In the genomic region with DNA sequence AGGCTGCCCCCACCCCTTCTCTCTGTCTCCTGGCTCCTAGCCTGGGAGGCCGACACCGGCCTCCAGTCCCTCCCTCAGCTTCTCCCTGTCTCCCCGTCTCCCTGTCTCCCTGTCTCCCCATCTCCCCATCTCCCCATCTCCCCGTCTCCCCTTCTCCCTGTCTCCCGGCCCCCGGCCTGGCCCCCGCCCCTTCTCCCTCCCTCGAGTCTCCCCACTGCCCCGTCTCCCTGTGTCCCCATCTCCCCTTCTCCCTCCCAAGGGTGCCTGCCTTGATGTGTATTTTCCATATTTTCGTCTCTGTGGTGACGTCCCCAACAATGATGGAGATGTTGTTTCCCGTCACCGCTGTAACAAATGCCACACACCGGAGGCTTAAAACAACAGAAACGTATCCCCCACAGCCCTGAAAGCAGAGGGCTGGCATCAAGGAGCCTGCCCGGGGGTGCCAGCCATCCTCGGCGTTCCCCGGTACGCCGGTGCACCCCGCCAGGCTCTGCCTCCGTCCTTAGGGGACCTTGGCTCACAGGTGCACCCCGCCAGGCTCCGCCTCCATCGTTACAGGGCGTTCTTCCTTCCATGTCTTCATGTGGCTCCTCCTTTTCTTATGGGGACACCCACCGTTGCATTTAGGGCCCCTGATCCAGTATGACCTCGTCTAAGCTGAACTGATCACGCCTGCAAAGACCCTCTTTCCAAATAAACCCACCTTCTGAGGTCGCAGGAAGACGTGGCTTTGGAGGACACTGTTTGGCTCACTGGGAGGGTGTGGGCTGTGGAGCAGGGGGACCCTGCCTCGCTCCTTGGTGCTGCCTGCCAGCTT, we compare ENCODE assay signal across 11 cellular contexts.
DNase-seq lines count a peak whose midpoint lies in the region; ATAC-seq, FAIRE-seq and TF ChIP-seq lines count a peak whose summit lies in the region.
"Had no signal": no experiment of that assay in that cellular context is flagged by ENCODE, and none has a peak within 500 bp of the region (broad histone marks: within the 10 kb centered on the region; RNA-seq: fewer than 3 reads in every experiment).

No MANE protein-coding gene starts in this region.

- H3K27me3 ChIP-seq in breast epithelium, result no peaks in the 10 kb centered on the region
- no peaks in the 10 kb centered on the region for H3K27me3 ChIP-seq in CD4-positive, alpha-beta T cell (ENCODE audit: control insufficient read depth, insufficient read depth, low read length)
- no peaks in the 10 kb centered on the region for H3K27me3 ChIP-seq in naive thymus-derived CD4-positive, alpha-beta T cell (ENCODE audit: control insufficient read depth in 2 of 2, insufficient read depth in 2 of 2, low read length in 2 of 2)
- no peaks in the 10 kb centered on the region for H3K27me3 ChIP-seq in small intestine (ENCODE audit: control insufficient read depth in 2 of 2, insufficient read depth in 2 of 2, low read length in 2 of 2)
- no peaks in the 10 kb centered on the region for H3K27me3 ChIP-seq in trophoblast cell (ENCODE audit: insufficient read depth, low read length)
- H3K27me3 ChIP-seq in H7 (ENCODE audit: control insufficient read depth, insufficient read depth, low read length), result no peaks in the 10 kb centered on the region

- no peaks in the 10 kb centered on the region for H3K27me3 Mint-ChIP-seq in MCF 10A (ENCODE audit: insufficient read depth, unreplicated experiment)
- H3K27me3 Mint-ChIP-seq in CD4-positive, alpha-beta T cell, result no peaks in the 10 kb centered on the region
- H3K27me3 Mint-ChIP-seq in naive thymus-derived CD4-positive, alpha-beta T cell, result no peaks in the 10 kb centered on the region
- H3K27me3 Mint-ChIP-seq in activated T-cell treated with anti-CD3 and anti-CD28 coated beads, Interleukin-2, amount 50 U/mL, for 72 hours (ENCODE audit: low read depth), result no peaks in the 10 kb centered on the region

- H3K4me3 Mint-ChIP-seq in MCF 10A (ENCODE audit: unreplicated experiment), result no peak overlapping the region
- no peak overlapping the region for H3K4me3 Mint-ChIP-seq in CD4-positive, alpha-beta T cell
- peak overlapping the region in 3 of 10 donors; percentile 21 to 52 (median 45) for H3K4me3 Mint-ChIP-seq in naive thymus-derived CD4-positive, alpha-beta T cell
- H3K4me3 Mint-ChIP-seq in activated T-cell treated with anti-CD3 and anti-CD28 coated beads, Interleukin-2, amount 50 U/mL, for 72 hours, result no peak overlapping the region
- H3K4me3 Mint-ChIP-seq: HFFc6 had no signal

- TF ChIP-seq CTCF in breast epithelium (IDR thresholded peaks at IDR 0.05) (no peak), MCF 10A (IDR thresholded peaks at IDR 0.05; ENCODE audit: unreplicated experiment) (no peak)
- TF ChIP-seq CTCF in CD4-positive, alpha-beta T cell (IDR thresholded peaks at IDR 0.05), result no peak

- H3K4ac ChIP-seq in trophoblast cell (ENCODE audit: low read depth, low read length), result no peak overlapping the region

- no peak overlapping the region for H4K12ac ChIP-seq in trophoblast cell (ENCODE audit: low read depth, low read length)

- H3K36me3 ChIP-seq in breast epithelium (no peaks in the 10 kb centered on the region), small intestine (ENCODE audit: control insufficient read depth in 2 of 2, insufficient read depth in 2 of 2, low read length in 2 of 2) (no peaks in the 10 kb centered on the region), trophoblast cell (ENCODE audit: control insufficient read depth in 1 of 2, insufficient read depth in 2 of 2, low read length in 2 of 2) (no peaks in the 10 kb centered on the region), H7 (replicated peaks; ENCODE audit: control insufficient read depth, insufficient read depth, low read length) (no peaks in the 10 kb centered on the region)
- H3K36me3 ChIP-seq in naive thymus-derived CD4-positive, alpha-beta T cell (ENCODE audit: control insufficient read depth in 2 of 3, insufficient read depth in 3 of 3, low read length in 3 of 3), result no peaks in the 10 kb centered on the region

- H3K4me3 ChIP-seq in breast epithelium, result no peak overlapping the region
- no peak overlapping the region for H3K4me3 ChIP-seq in naive thymus-derived CD4-positive, alpha-beta T cell (ENCODE audit: low read length)
- H3K4me3 ChIP-seq in small intestine (ENCODE audit: low read depth in 1 of 2, low read length in 2 of 2), result no peak overlapping the region
- no peak overlapping the region for H3K4me3 ChIP-seq in trophoblast cell (ENCODE audit: low read depth, low read length)
- H3K4me3 ChIP-seq in H7 (ENCODE audit: insufficient read depth, low read depth, low read length), result no peak overlapping the region

- H2AFZ ChIP-seq in trophoblast cell (ENCODE audit: insufficient read depth, low read length, poor library complexity), result no peak overlapping the region

- no peaks in the 10 kb centered on the region for H3K9me3 Mint-ChIP-seq in MCF 10A (ENCODE audit: unreplicated experiment)
- H3K9me3 Mint-ChIP-seq in CD4-positive, alpha-beta T cell, result no peaks in the 10 kb centered on the region
- no peaks in the 10 kb centered on the region for H3K9me3 Mint-ChIP-seq in naive thymus-derived CD4-positive, alpha-beta T cell
- peaks cover 0 to 5% of the 10 kb centered on the region in 2 donors for H3K9me3 Mint-ChIP-seq in activated T-cell treated with anti-CD3 and anti-CD28 coated beads, Interleukin-2, amount 50 U/mL, for 72 hours
- H3K9me3 Mint-ChIP-seq: HFFc6 had no signal

- BruUV-seq in MCF 10A (replicated peaks; lab: Mats Ljungman, UMichigan), result no TSS peak

- no peak for FAIRE-seq in small intestine (lab: Jason Lieb, UNC)

- H3K79me1 ChIP-seq in trophoblast cell (ENCODE audit: low read length), result no peaks in the 10 kb centered on the region

- no peak overlapping the region for H3K4me2 ChIP-seq in trophoblast cell (ENCODE audit: low read length)

- no peak for ATAC-seq in CD4-positive, alpha-beta T cell (ENCODE audit: poor library complexity)
- no peak for ATAC-seq in naive thymus-derived CD4-positive, alpha-beta T cell
- no peak for ATAC-seq in activated T-cell treated with anti-CD3 and anti-CD28 coated beads, Interleukin-2, amount 50 U/mL, for 72 hours (replicated peaks in 1 of 2)

- POLR2A ChIA-PET in MCF 10A (lab: Yijun Ruan, JAX), result no interaction called here
- POLR2A ChIA-PET in CD4-positive, alpha-beta T cell (lab: Charles Lee), result no interaction called here
- POLR2A ChIA-PET in naive thymus-derived CD4-positive, alpha-beta T cell (lab: Charles Lee), result no interaction called here

- WGBS in small intestine, 3 donors, result 55 to 80% (median 61%) methylated on average over 24 to 33 of the region's 33 CpGs
- WGBS in trophoblast cell (ENCODE audit: extremely low coverage, insufficient coverage, insufficient read length), result no CpG with 5 or more reads among the region's 33 CpGs

- no peak overlapping the region for H2BK120ac ChIP-seq in trophoblast cell (ENCODE audit: insufficient read depth, low read length, poor library complexity)

- H3K18ac ChIP-seq in trophoblast cell (ENCODE audit: low read length), result no peak overlapping the region

- DNase-seq in breast epithelium (ENCODE audit: low spot score in 2 of 2) (no peak), MCF 10A (ENCODE audit: unreplicated experiment) (no peak), small intestine (peak; percentile 62), trophoblast cell (no peak), H7 (no peak)
- DNase-seq in CD4-positive, alpha-beta T cell, result no peak
- DNase-seq in naive thymus-derived CD4-positive, alpha-beta T cell, result no peak
- DNase-seq in activated T-cell treated with anti-CD3 and anti-CD28 coated beads, Interleukin-2, amount 50 U/mL, for 72 hours, result no peak
- DNase-seq: ACHN, HCEC 1CT, HFFc6 had no signal

- H4K91ac ChIP-seq in trophoblast cell (ENCODE audit: low read depth, low read length), result no peak overlapping the region

- H3K9me3 ChIP-seq in breast epithelium (no peaks in the 10 kb centered on the region), small intestine (ENCODE audit: control insufficient read depth, low read depth) (no peaks in the 10 kb centered on the region), trophoblast cell (ENCODE audit: insufficient read depth, low read depth, low read length) (peaks cover 8% of the 10 kb centered on the region)
- H3K9me3 ChIP-seq in CD4-positive, alpha-beta T cell (ENCODE audit: control insufficient read depth, low read length), result no peaks in the 10 kb centered on the region
- H3K9me3 ChIP-seq in naive thymus-derived CD4-positive, alpha-beta T cell (ENCODE audit: control insufficient read depth in 2 of 3, low read length in 3 of 3), result no peaks in the 10 kb centered on the region

- no peak overlapping the region for H3K9ac ChIP-seq in trophoblast cell (ENCODE audit: low read length)

- H4K8ac ChIP-seq in trophoblast cell (ENCODE audit: low read depth, low read length), result no peak overlapping the region

- no peak overlapping the region for H3K27ac Mint-ChIP-seq in MCF 10A (ENCODE audit: low read depth, unreplicated experiment)
- peak overlapping the region; percentile 91 for H3K27ac Mint-ChIP-seq in CD4-positive, alpha-beta T cell
- peak overlapping the region in 8 of 9 donors; percentile 57 to 98 (median 83) for H3K27ac Mint-ChIP-seq in naive thymus-derived CD4-positive, alpha-beta T cell
- no peak overlapping the region for H3K27ac Mint-ChIP-seq in activated T-cell treated with anti-CD3 and anti-CD28 coated beads, Interleukin-2, amount 50 U/mL, for 72 hours
- H3K27ac Mint-ChIP-seq: HFFc6 had no signal

- no peaks in the 10 kb centered on the region for H3K36me3 Mint-ChIP-seq in MCF 10A (ENCODE audit: insufficient read depth, unreplicated experiment)
- no peaks in the 10 kb centered on the region for H3K36me3 Mint-ChIP-seq in CD4-positive, alpha-beta T cell (ENCODE audit: low read depth)
- H3K36me3 Mint-ChIP-seq in naive thymus-derived CD4-positive, alpha-beta T cell, result peaks cover 0 to 23% (median 3%) of the 10 kb centered on the region in 5 donors
- H3K36me3 Mint-ChIP-seq in activated T-cell treated with anti-CD3 and anti-CD28 coated beads, Interleukin-2, amount 50 U/mL, for 72 hours (ENCODE audit: insufficient read depth in 2 of 2), result peaks cover 9 to 11% of the 10 kb centered on the region in 2 donors

- H2BK12ac ChIP-seq in trophoblast cell (ENCODE audit: low read length), result no peak overlapping the region

- no peaks in the 10 kb centered on the region for H3K79me2 ChIP-seq in trophoblast cell (ENCODE audit: control insufficient read depth, insufficient read depth, low read length, poor library complexity)

- intact Hi-C loops in breast epithelium (cut with DNase I; ENCODE audit: low total_unique reads) (no loop called here), MCF 10A (cut with micrococcal nuclease) (no loop called here)
- intact Hi-C loops in CD4-positive, alpha-beta T cell (cut with DNase I, micrococcal nuclease), result loop anchor here in 1 of 2 experiments (10.0 kb wide), 1 partner anchor 140 kb away; no protein-coding TSS in a partner anchor
- intact Hi-C loops in naive thymus-derived CD4-positive, alpha-beta T cell (cut with micrococcal nuclease), result no loop called here

- no peak for TF ChIP-seq POLR2A in breast epithelium (IDR thresholded peaks at IDR 0.05)

- H3K14ac ChIP-seq in trophoblast cell (ENCODE audit: low read length), result no peak overlapping the region

- H3K23ac ChIP-seq in trophoblast cell (ENCODE audit: low read length), result no peak overlapping the region

- H3K4me1 ChIP-seq in breast epithelium (no peaks in the 10 kb centered on the region), small intestine (ENCODE audit: control insufficient read depth in 2 of 2, insufficient read depth in 1 of 2, low read depth in 1 of 2, low read length in 1 of 2) (no peaks in the 10 kb centered on the region), trophoblast cell (ENCODE audit: control insufficient read depth in 1 of 2, insufficient read depth in 2 of 2, low read length in 2 of 2) (peaks cover 0 to 2% of the 10 kb centered on the region in 2 experiments)
- no peaks in the 10 kb centered on the region for H3K4me1 ChIP-seq in naive thymus-derived CD4-positive, alpha-beta T cell (ENCODE audit: control insufficient read depth in 2 of 2, insufficient read depth in 2 of 2, low read length in 2 of 2)

- H2BK5ac ChIP-seq in trophoblast cell (ENCODE audit: low read depth, low read length, poor library complexity), result no peak overlapping the region

- CTCF ChIA-PET in MCF 10A (lab: Yijun Ruan, JAX), result interaction anchor here (0.8 to 1.4 kb wide), 2 partner anchors 139 to 140 kb away, joined by 3 to 5 read pairs; no protein-coding TSS in a partner anchor
- CTCF ChIA-PET in CD4-positive, alpha-beta T cell (lab: Charles Lee), result no interaction called here
- CTCF ChIA-PET in naive thymus-derived CD4-positive, alpha-beta T cell (lab: Charles Lee), result no interaction called here

- no peaks in the 10 kb centered on the region for H3K4me1 Mint-ChIP-seq in MCF 10A (ENCODE audit: insufficient read depth, unreplicated experiment)
- peaks cover 21% of the 10 kb centered on the region for H3K4me1 Mint-ChIP-seq in CD4-positive, alpha-beta T cell (ENCODE audit: low read depth)
- H3K4me1 Mint-ChIP-seq in naive thymus-derived CD4-positive, alpha-beta T cell, result peaks cover 0 to 29% (median 18%) of the 10 kb centered on the region in 7 donors
- H3K4me1 Mint-ChIP-seq in activated T-cell treated with anti-CD3 and anti-CD28 coated beads, Interleukin-2, amount 50 U/mL, for 72 hours (ENCODE audit: low read depth), result no peaks in the 10 kb centered on the region

- peak overlapping the region; percentile 52 to 74 for H3K27ac ChIP-seq in breast epithelium
- H3K27ac ChIP-seq in CD4-positive, alpha-beta T cell (ENCODE audit: low read depth, low read length), result no peak overlapping the region
- H3K27ac ChIP-seq in naive thymus-derived CD4-positive, alpha-beta T cell (ENCODE audit: low read depth, low read length), result peak overlapping the region; percentile 45
- H3K27ac ChIP-seq in small intestine (ENCODE audit: low read depth in 1 of 2, low read length in 1 of 2), result no peak overlapping the region
- no peak overlapping the region for H3K27ac ChIP-seq in trophoblast cell (ENCODE audit: low read depth, low read length)

- H2AK5ac ChIP-seq in trophoblast cell (ENCODE audit: low read length), result no peak overlapping the region

Comparison
In these comparisons a context has a peak if more than half of its experiments do, and no peak if none do; other contexts are left out.
1. H3K27ac ChIP-seq: peak in breast epithelium (2 of 2) and naive thymus-derived CD4-positive, alpha-beta T cell (single experiment); none in CD4-positive, alpha-beta T cell (single experiment), small intestine (0 of 2) and trophoblast cell (single experiment).
2. H3K27ac Mint-ChIP-seq: peak in CD4-positive, alpha-beta T cell (single experiment) and naive thymus-derived CD4-positive, alpha-beta T cell (8 of 9); none in MCF 10A (single experiment) and activated T-cell treated with anti-CD3 and anti-CD28 coated beads, Interleukin-2, amount 50 U/mL, for 72 hours (single experiment).